11 cellular contexts compared by ENCODE assay signal in the genomic region with DNA sequence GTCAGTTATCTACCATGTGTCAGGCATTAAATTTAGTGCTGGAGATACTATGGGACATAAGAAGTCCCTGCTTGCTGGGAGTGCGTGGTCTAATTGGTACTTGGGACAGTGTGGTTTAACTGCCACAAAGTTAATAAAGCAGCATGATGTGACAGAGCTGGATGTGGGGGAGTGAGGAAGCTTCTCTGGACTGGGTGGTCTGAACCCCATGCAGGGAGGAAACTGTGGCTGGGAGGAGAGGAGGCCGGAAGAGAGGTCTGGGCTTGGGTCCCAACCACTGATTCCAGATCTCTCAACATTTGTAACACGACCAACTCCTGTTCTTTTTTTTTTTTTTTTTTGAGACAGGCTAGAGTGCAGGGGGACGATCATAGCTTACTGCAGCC. TPM values are rescaled to one million over a fixed set of nuclear protein-coding genes. Genes with fewer than 3 reads are reported as not detected.
DNase-seq lines count a peak whose midpoint lies in the region; TF ChIP-seq lines count a peak whose summit lies in the region.
"Had no signal": no experiment of that assay in that cellular context is flagged by ENCODE, and none has a peak within 500 bp of the region (broad histone marks: within the 10 kb centered on the region; RNA-seq: fewer than 3 reads in every experiment).

No MANE protein-coding gene starts in this region.

- H3K14ac ChIP-seq in H9 (ENCODE audit: insufficient read depth, low read length): no peak overlapping the region

- H2BK12ac ChIP-seq in H9 (ENCODE audit: insufficient read length, low read depth, low read length): no peak overlapping the region

- H3K9me3 Mint-ChIP-seq in H9 (no peaks in the 10 kb centered on the region; a peak in 1 of 5 replicates), chondrocyte (ENCODE audit: low read depth) (no peaks in the 10 kb centered on the region)
- no peaks in the 10 kb centered on the region for H3K9me3 Mint-ChIP-seq in CD8-positive, alpha-beta memory T cell
- H3K9me3 Mint-ChIP-seq: CD4-positive, CD25-positive, alpha-beta regulatory T cell had no signal

- H4K20me1 ChIP-seq in H9 (ENCODE audit: control insufficient read depth, insufficient read depth, insufficient read length): no peaks in the 10 kb centered on the region

- H3K4me2 ChIP-seq in H9 (ENCODE audit: insufficient read depth, insufficient read length, low read length): no peak overlapping the region

- no peaks in the 10 kb centered on the region for H3K9me3 ChIP-seq in H9 (ENCODE audit: control insufficient read depth, low read depth, low read length)
- no peaks in the 10 kb centered on the region for H3K9me3 ChIP-seq in CD8-positive, alpha-beta memory T cell (ENCODE audit: low read length)
- H3K9me3 ChIP-seq: gastrocnemius medialis had no signal

- H3K27me3 ChIP-seq in H9 (ENCODE audit: insufficient read depth, low read length): no peaks in the 10 kb centered on the region
- H3K27me3 ChIP-seq in layer of hippocampus (ENCODE audit: control insufficient read depth, insufficient read depth, low read length): no peaks in the 10 kb centered on the region
- no peaks in the 10 kb centered on the region for H3K27me3 ChIP-seq in CD8-positive, alpha-beta memory T cell (ENCODE audit: insufficient read depth, low read length, poor library complexity, severe bottlenecking)
- H3K27me3 ChIP-seq: gastrocnemius medialis had no signal

- no peak for TF ChIP-seq CTCF in H9 (conservative IDR thresholded peaks at IDR 0.05)
- TF ChIP-seq CTCF in chondrocyte (IDR thresholded peaks at IDR 0.05): no peak
- TF ChIP-seq CTCF in foreskin fibroblast (IDR thresholded peaks at IDR 0.05; ENCODE audit: low read depth, low read length): no peak

- no peaks in the 10 kb centered on the region for H3K4me1 ChIP-seq in H9 (ENCODE audit: insufficient read depth, low read length)
- H3K4me1 ChIP-seq in CD8-positive, alpha-beta memory T cell (ENCODE audit: insufficient read depth, low read length): no peaks in the 10 kb centered on the region

- H3K27me3 Mint-ChIP-seq in H9 (ENCODE audit: low read depth) (no peaks in the 10 kb centered on the region), chondrocyte (ENCODE audit: low read depth) (no peaks in the 10 kb centered on the region)
- H3K27me3 Mint-ChIP-seq in CD8-positive, alpha-beta memory T cell: peaks cover 0 to 2% of the 10 kb centered on the region in 2 donors

- CTCF ChIA-PET in CD8-positive, alpha-beta memory T cell (lab: Charles Lee): no interaction called here

- H2AFZ ChIP-seq in H9 (ENCODE audit: low read length): no peak overlapping the region

- no peaks in the 10 kb centered on the region for H3K79me2 ChIP-seq in H9 (ENCODE audit: insufficient read depth, low read length)

- peak; percentile 36 for DNase-seq in GM03348 (ENCODE audit: low spot score)
- no peak for DNase-seq in H9
- DNase-seq in NOMO-1 (lab: John Stamatoyannopoulos, UW; ENCODE audit: unreplicated experiment in 2 of 2): peak; percentile 10 to 30
- DNase-seq in chondrocyte (ENCODE audit: low spot score): no peak
- no peak for DNase-seq in foreskin fibroblast
- DNase-seq in DMS153 (lab: John Stamatoyannopoulos, UW): no peak
- no peak for DNase-seq in CD8-positive, alpha-beta memory T cell
- DNase-seq: CD4-positive, CD25-positive, alpha-beta regulatory T cell; gastrocnemius medialis; NCI-H1930 had no signal

- H3K27ac Mint-ChIP-seq in H9 (peak overlapping the region in 2 of 3 experiments; percentile 42 to 81; a peak in 4 of 7 replicates), chondrocyte (ENCODE audit: unreplicated experiment) (no peak overlapping the region)
- H3K27ac Mint-ChIP-seq in CD8-positive, alpha-beta memory T cell: peak overlapping the region in 1 of 8 donors; percentile 7
- H3K27ac Mint-ChIP-seq: CD4-positive, CD25-positive, alpha-beta regulatory T cell had no signal

- WGBS in H9 (ENCODE audit: extremely low coverage, insufficient read length, low lambda C conversion rate): no CpG with 5 or more reads among the region's 4 CpGs

- no peak overlapping the region for H3K4me3 ChIP-seq in foreskin fibroblast (ENCODE audit: low read depth in 1 of 2, low read length in 2 of 2)
- no peak overlapping the region for H3K4me3 ChIP-seq in CD8-positive, alpha-beta memory T cell (ENCODE audit: low read length)
- H3K4me3 ChIP-seq: gastrocnemius medialis had no signal

- no peak overlapping the region for H2BK15ac ChIP-seq in H9 (ENCODE audit: low read depth, low read length)

- H3K27ac ChIP-seq in H9 (ENCODE audit: insufficient read length, low read depth, low read length) (no peak overlapping the region), layer of hippocampus (ENCODE audit: low read depth, low read length) (peak overlapping the region; percentile 52)
- H3K27ac ChIP-seq in CD8-positive, alpha-beta memory T cell (ENCODE audit: low read depth, low read length): no peak overlapping the region
- H3K27ac ChIP-seq: gastrocnemius medialis had no signal

- H2BK120ac ChIP-seq in H9 (ENCODE audit: low read depth, low read length, poor library complexity, severe bottlenecking): no peak overlapping the region

- H4K5ac ChIP-seq in H9 (ENCODE audit: insufficient read length, low read depth, low read length): no peak overlapping the region

- no peak overlapping the region for H3K9ac ChIP-seq in H9 (ENCODE audit: extremely low read depth, insufficient read length, low read length)

- no peak overlapping the region for H3T11ph ChIP-seq in H9 (ENCODE audit: low read length)

- H3K4me1 Mint-ChIP-seq in H9 (peaks cover 13 to 17% of the 10 kb centered on the region in 2 experiments), chondrocyte (ENCODE audit: low read depth) (peaks cover 48% of the 10 kb centered on the region)
- peaks cover 0 to 5% (median 0%) of the 10 kb centered on the region in 3 donors for H3K4me1 Mint-ChIP-seq in CD8-positive, alpha-beta memory T cell

- H4K91ac ChIP-seq in H9 (ENCODE audit: insufficient read length, low read depth, low read length): no peak overlapping the region

- H3K36me3 Mint-ChIP-seq in H9 (ENCODE audit: insufficient read depth in 1 of 3, low read depth in 3 of 3) (no peaks in the 10 kb centered on the region; a peak in 1 of 7 replicates), chondrocyte (ENCODE audit: low read depth) (peaks cover 1% of the 10 kb centered on the region)
- peaks cover 0 to 1% (median 0%) of the 10 kb centered on the region in 3 donors for H3K36me3 Mint-ChIP-seq in CD8-positive, alpha-beta memory T cell
- H3K36me3 Mint-ChIP-seq: CD4-positive, CD25-positive, alpha-beta regulatory T cell had no signal

- no peak overlapping the region for H2BK5ac ChIP-seq in H9 (ENCODE audit: insufficient read length, low read length)

- no peak overlapping the region for H3K56ac ChIP-seq in H9 (ENCODE audit: insufficient read length, low read depth, low read length)

- no peak overlapping the region for H2AK5ac ChIP-seq in H9 (ENCODE audit: insufficient read length, low read length)

- no peak overlapping the region for H3K4ac ChIP-seq in H9 (ENCODE audit: low read depth, low read length)

- H3K23me2 ChIP-seq in H9 (ENCODE audit: insufficient read length, low read depth, low read length, poor library complexity, severe bottlenecking): no peaks in the 10 kb centered on the region

- H3K23ac ChIP-seq in H9 (ENCODE audit: insufficient read length, low read depth, low read length): no peak overlapping the region

- POLR2A ChIA-PET in CD8-positive, alpha-beta memory T cell (lab: Charles Lee): no interaction called here

- no peaks in the 10 kb centered on the region for H3K36me3 ChIP-seq in CD8-positive, alpha-beta memory T cell (ENCODE audit: insufficient read depth, low read length)
- H3K36me3 ChIP-seq: gastrocnemius medialis had no signal

- no peaks in the 10 kb centered on the region for H3K79me1 ChIP-seq in H9 (ENCODE audit: insufficient read depth, low read depth, low read length, poor library complexity, severe bottlenecking)

- H3K18ac ChIP-seq in H9 (ENCODE audit: insufficient read length, low read depth, low read length): no peak overlapping the region

- H3K4me3 Mint-ChIP-seq in H9 (no peak overlapping the region), chondrocyte (ENCODE audit: unreplicated experiment) (no peak overlapping the region)
- no peak overlapping the region for H3K4me3 Mint-ChIP-seq in CD8-positive, alpha-beta memory T cell
- H3K4me3 Mint-ChIP-seq: CD4-positive, CD25-positive, alpha-beta regulatory T cell had no signal

- no peak overlapping the region for H4K8ac ChIP-seq in H9 (replicated peaks; ENCODE audit: insufficient read length, low read depth, low read length)

- H2BK20ac ChIP-seq in H9 (ENCODE audit: low read depth, low read length, poor library complexity, severe bottlenecking): no peak overlapping the region

RNA-seq across cellular contexts. Expression of a gene that starts 37.1 kb away (rescaled TPM):
- 12.2 and 13.6 TPM in 2 replicates for total RNA-seq in H9 (2021)
- 30.7 to 75.9 TPM (median 30.9 TPM) in 3 replicates for total RNA-seq in chondrocyte
- 10 to 100 TPM; 11.0 to 12.5 TPM for total RNA-seq in CD8-positive, alpha-beta memory T cell
- polyA plus RNA-seq in CD8-positive, alpha-beta memory T cell: 8.3 TPM

Comparison
In these comparisons a context has a peak if more than half of its experiments do, and no peak if none do; other contexts are left out.
1. DNase-seq: peak in GM03348 (single experiment) and NOMO-1 (2 of 2); none in H9 (single experiment), chondrocyte (single experiment), foreskin fibroblast (0 of 2), DMS153 (single experiment) and CD8-positive, alpha-beta memory T cell (0 of 5).